ENCODE assay signal across 23 cellular contexts in the genomic region with DNA sequence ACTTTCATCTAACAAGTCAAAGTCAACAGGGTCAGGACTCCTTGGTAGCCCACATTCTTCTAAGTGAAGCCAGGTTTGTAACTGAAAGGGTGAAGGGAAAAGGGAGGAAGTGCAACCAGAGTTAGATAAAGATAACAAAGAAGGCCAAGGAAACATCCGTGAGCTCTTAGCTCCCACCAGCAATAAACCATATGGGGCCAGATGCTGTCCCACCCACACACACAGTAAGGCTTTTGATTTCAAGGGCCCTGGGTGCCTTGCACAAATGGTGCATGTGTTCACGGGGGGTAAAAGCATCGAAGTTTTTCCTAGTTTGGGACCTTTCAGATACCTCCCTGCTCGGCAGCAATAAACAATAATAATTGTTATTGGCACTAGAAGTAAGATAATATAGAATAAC.
"Had no signal": no experiment of that assay in that cellular context is flagged by ENCODE, and none has a peak within 500 bp of the region (broad histone marks: within the 10 kb centered on the region; RNA-seq: fewer than 3 reads in every experiment).

No MANE protein-coding gene starts in this region.

- H3K27ac Mint-ChIP-seq: activated CD4-positive, alpha-beta memory T cell treated with anti-CD3 and anti-CD28 coated beads, Interleukin-2, amount 10 ng/mL, durations not matched to agents 7 days and 5 days; activated CD4-positive, alpha-beta T cell treated with anti-CD3 and anti-CD28 coated beads, Interleukin-2, amount 10 ng/mL, durations not matched to agents 7 days and 5 days; activated T-cell treated with anti-CD3 and anti-CD28 coated beads, Interleukin-2, amount 50 U/mL, for 72 hours; T-cell; T-helper 2 cell treated with Interferon-gamma antibody and Interleukin-4, amounts not matched to agents 5 μg/mL and 100 μg/mL, for 36 hours had no signal

- H3K4me3 Mint-ChIP-seq: activated CD4-positive, alpha-beta memory T cell treated with anti-CD3 and anti-CD28 coated beads, Interleukin-2, amount 10 ng/mL, durations not matched to agents 7 days and 5 days; activated CD4-positive, alpha-beta T cell treated with anti-CD3 and anti-CD28 coated beads, Interleukin-2, amount 10 ng/mL, durations not matched to agents 7 days and 5 days; activated T-cell treated with anti-CD3 and anti-CD28 coated beads, Interleukin-2, amount 50 U/mL, for 72 hours; central memory CD8-positive, alpha-beta T cell; naive thymus-derived CD8-positive, alpha-beta T cell; T-cell; T-helper 2 cell treated with Interferon-gamma antibody and Interleukin-4, amounts not matched to agents 5 μg/mL and 100 μg/mL, for 36 hours had no signal

- ATAC-seq: activated T-cell treated with anti-CD3 and anti-CD28 coated beads, Interleukin-2, amount 50 U/mL, for 72 hours; heart right ventricle; left lung; lower lobe of right lung; naive thymus-derived CD8-positive, alpha-beta T cell; right cardiac atrium; T-cell had no signal

- DNase-seq: activated CD4-positive, alpha-beta memory T cell treated with anti-CD3 and anti-CD28 coated beads, Interleukin-2, amount 10 ng/mL, durations not matched to agents 7 days and 5 days; activated CD4-positive, alpha-beta T cell treated with anti-CD3 and anti-CD28 coated beads, Interleukin-2, amount 10 ng/mL, durations not matched to agents 7 days and 5 days; activated CD4-positive, CD25-positive, alpha-beta regulatory T cell treated with anti-CD3 and anti-CD28 coated beads, Interleukin-2, amount 50 U/mL, for 72 hours; activated naive CD4-positive, alpha-beta T cell; activated T-cell treated with anti-CD3 and anti-CD28 coated beads, Interleukin-2, amount 50 U/mL, for 72 hours; amygdala; dermis blood vessel endothelial cell; effector CD4-positive, alpha-beta T cell; esophagus squamous epithelium; foreskin melanocyte; heart right ventricle; left lung; lower lobe of right lung; mesenchymal stem cell; naive thymus-derived CD8-positive, alpha-beta T cell; posterior cingulate gyrus; right cardiac atrium; stimulated activated CD4-positive, alpha-beta T cell treated with anti-CD3 and anti-CD28 coated beads, Interleukin-15, amount 100 ng/mL, for 24 hours; stimulated activated naive CD4-positive, alpha-beta T cell; T-cell; tibial artery had no signal

- H3K9me3 Mint-ChIP-seq: central memory CD8-positive, alpha-beta T cell had no signal
